13 cellular contexts compared by ENCODE assay signal in genomic region chr18:78978336-78979057, GRCh38. TPM values are rescaled to one million over a fixed set of nuclear protein-coding genes. Genes with fewer than 3 reads are reported as not detected.
DNase-seq lines count a peak whose midpoint lies in the region; ATAC-seq and TF ChIP-seq lines count a peak whose summit lies in the region.
"Had no signal": no experiment of that assay in that cellular context is flagged by ENCODE, and none has a peak within 500 bp of the region (broad histone marks: within the 10 kb centered on the region; RNA-seq: fewer than 3 reads in every experiment).

No MANE protein-coding gene starts in this region.

- H3K9me3 ChIP-seq in cardiac muscle cell (ENCODE audit: low read depth) (no peaks in the 10 kb centered on the region), heart left ventricle (no peaks in the 10 kb centered on the region), suprapubic skin (no peaks in the 10 kb centered on the region)
- H3K9me3 ChIP-seq: ovary had no signal

- no peaks in the 10 kb centered on the region for H3K36me3 Mint-ChIP-seq in memory B cell

- peaks cover 19% of the 10 kb centered on the region for H3K27me3 Mint-ChIP-seq in memory B cell

- H3K27me3 ChIP-seq in cardiac muscle cell (peaks cover 94% of the 10 kb centered on the region), heart left ventricle (peaks cover 78 to 96% (median 87%) of the 10 kb centered on the region in 9 donors), suprapubic skin (peaks cover 100% of the 10 kb centered on the region)

- TF ChIP-seq CTCF in cardiac muscle cell (IDR thresholded peaks at IDR 0.05; ENCODE audit: low read depth, low read length) (no peak), heart left ventricle (IDR thresholded peaks at IDR 0.05) (no peak), suprapubic skin (IDR thresholded peaks at IDR 0.05) (no peak)

- TF ChIP-seq EP300 in suprapubic skin (IDR thresholded peaks at IDR 0.05) = no peak

- intact Hi-C loops in heart left ventricle (cut with DNase I) = no loop called here

- peaks cover 9% of the 10 kb centered on the region for H3K4me1 Mint-ChIP-seq in memory B cell

- H3K4me3 ChIP-seq in cardiac muscle cell (peak overlapping the region; percentile 33), heart left ventricle (peak overlapping the region in 4 of 12 donors; percentile 27 to 42 (median 32)), suprapubic skin (peak overlapping the region; percentile 31)
- H3K4me3 ChIP-seq: ovary had no signal

- H3K36me3 ChIP-seq in cardiac muscle cell = no peaks in the 10 kb centered on the region
- H3K36me3 ChIP-seq in heart left ventricle = no peaks in the 10 kb centered on the region
- H3K36me3 ChIP-seq in suprapubic skin = no peaks in the 10 kb centered on the region
- H3K36me3 ChIP-seq: ovary had no signal

- peaks cover 2% of the 10 kb centered on the region for H3K9me3 Mint-ChIP-seq in memory B cell

- ATAC-seq in heart left ventricle (no peak), memory B cell (ENCODE audit: low read depth) (no peak), HG02884 (IDR thresholded peaks at IDR 0.05; ENCODE audit: unreplicated experiment) (no peak)

- no peak overlapping the region for H3K27ac Mint-ChIP-seq in memory B cell

- 1 to 2% (median 1%) methylated on average over 59 to 80 of the region's 80 CpGs for WGBS in heart left ventricle, 4 donors
- 3% methylated on average over 39 of the region's 80 CpGs for whole genome bisulfite sequencing in suprapubic skin

- DNase-seq in cardiac muscle cell (ENCODE audit: low read depth in 1 of 2, low spot score in 1 of 2) = peak in 1 of 2 donors; percentile 20
- no peak for DNase-seq in heart left ventricle
- peak in 1 of 61 donors; percentile 62 for DNase-seq in caudate nucleus (lab: John Stamatoyannopoulos, UW)
- no peak for DNase-seq in memory B cell (ENCODE audit: low spot score in 2 of 2)
- no peak for DNase-seq in suprapubic skin (ENCODE audit: low spot score in 2 of 2)
- DNase-seq in mesenteric fat pad (ENCODE audit: low spot score) = no peak
- no peak for DNase-seq in SW480 (ENCODE audit: low spot score)
- DNase-seq: dermis blood vessel endothelial cell, NCI-H82, ovary had no signal

- H3K4me3 Mint-ChIP-seq in memory B cell = peak overlapping the region; percentile 32

- H3K27ac ChIP-seq in cardiac muscle cell = no peak overlapping the region
- no peak overlapping the region for H3K27ac ChIP-seq in heart left ventricle
- H3K27ac ChIP-seq in caudate nucleus (ENCODE audit: low read depth, low read length) = peak overlapping the region; percentile 76
- no peak overlapping the region for H3K27ac ChIP-seq in suprapubic skin
- H3K27ac ChIP-seq: ovary had no signal

- no peak for TF ChIP-seq POLR2A in heart left ventricle (IDR thresholded peaks at IDR 0.05)
- TF ChIP-seq POLR2A in suprapubic skin (IDR thresholded peaks at IDR 0.05) = no peak

- H3K4me1 ChIP-seq in cardiac muscle cell (ENCODE audit: low read depth) (peaks cover 5% of the 10 kb centered on the region), heart left ventricle (peaks cover 3 to 34% (median 11%) of the 10 kb centered on the region in 12 donors), suprapubic skin (peaks cover 37% of the 10 kb centered on the region)

RNA-seq across cellular contexts. Expression of gene SALL3, which starts 1.1 kb away (rescaled TPM):
- total RNA-seq in cardiac muscle cell = 1.6 and 3.0 TPM in 2 replicates
- polyA plus RNA-seq in cardiac muscle cell = 0.09 and 1.8 TPM in 2 replicates
- total RNA-seq in heart left ventricle = under 1 TPM in 6 of 9 donors, not detected in 3; 0.04 to 0.17 (median 0.07) TPM
- polyA plus RNA-seq in heart left ventricle = under 1 TPM; 0.04 to 0.06 TPM
- under 1 TPM in 2 of 4 donors, not detected in 2; 0.21 to 0.40 TPM for total RNA-seq in suprapubic skin
- not detected for total RNA-seq in mesenteric fat pad
- total RNA-seq: T-helper 1 cell treated with Interleukin-12 subunit alpha and Interleukin-12 subunit beta and Interleukin-4 antibody, amounts not matched to agents 30 ng/mL and 1 ng/mL, for 36 hours had no signal
- polyA plus RNA-seq: BJ had no signal
